Comparison of ENCODE assay signal across 33 cellular contexts in genomic region chr11:8273281-8273680, GRCh38. TPM values are rescaled to one million over a fixed set of nuclear protein-coding genes. Genes with fewer than 3 reads are reported as not detected.
DNase-seq lines count a peak whose midpoint lies in the region; ATAC-seq and TF ChIP-seq lines count a peak whose summit lies in the region.
"Had no signal": no experiment of that assay in that cellular context is flagged by ENCODE, and none has a peak within 500 bp of the region (broad histone marks: within the 10 kb centered on the region; RNA-seq: fewer than 3 reads in every experiment).

No MANE protein-coding gene starts in this region.

- H3K27me3 ChIP-seq in gastrocnemius medialis, result peaks cover 13 to 15% (median 15%) of the 10 kb centered on the region in 3 donors

- H3K4me1 ChIP-seq in HEK293 (ENCODE audit: control insufficient read depth, insufficient read depth, low read length) (no peaks in the 10 kb centered on the region), gastrocnemius medialis (no peaks in the 10 kb centered on the region)

- intact Hi-C loops in gastrocnemius medialis (cut with DNase I; ENCODE audit: low total_unique reads), result no loop called here
- intact Hi-C loops in lower leg skin (cut with DNase I; ENCODE audit: low total_unique reads), result no loop called here

- in situ Hi-C loops in astrocyte of the spinal cord (cut with HindIII; ENCODE audit: low sequenced_read_pairs), result no loop called here
- in situ Hi-C loops in gastrocnemius medialis (cut with MboI; ENCODE audit: low sequenced_read_pairs in 4 of 4), result no loop called here

- POLR2A ChIA-PET in HEK293 (lab: Yijun Ruan, JAX), result no interaction called here

- TF ChIP-seq POLR2A in gastrocnemius medialis (IDR thresholded peaks at IDR 0.05), result no peak
- TF ChIP-seq POLR2A in lower leg skin (IDR thresholded peaks at IDR 0.05), result no peak

- DNase-seq in COLO829 (ENCODE audit: low spot score) (peak; percentile 58), astrocyte of the spinal cord (ENCODE audit: low read depth, low spot score) (peak; percentile 9), fibroblast of the aortic adventitia (ENCODE audit: low read depth) (peak; percentile 27), gastrocnemius medialis (no peak), hepatic stellate cell (ENCODE audit: low spot score) (no peak), lower leg skin (ENCODE audit: low spot score in 2 of 2) (no peak), coronary artery (ENCODE audit: low spot score) (no peak)
- DNase-seq: activated CD4-positive, alpha-beta T cell treated with anti-CD3 and anti-CD28 coated beads, Interleukin-2, amount 50 U/mL, for 1 hour; activated gamma-delta T cell treated with Interleukin-2 at 50 U/mL for 16 hours; activated naive CD8-positive, alpha-beta T cell treated with anti-CD3 and anti-CD28 coated beads, Interleukin-2, amount 50 U/mL, for 24 hours; activated T-cell treated with anti-CD3 and anti-CD28 coated beads, Interleukin-2, amount 50 U/mL, for 4 hours; CD4-positive, alpha-beta memory T cell; effector CD8-positive, alpha-beta T cell; GDM1; hypothalamus; KG1; left ventricle myocardium superior; midbrain; MV-4-11; naive thymus-derived CD8-positive, alpha-beta T cell; NCI-H1436 treated with DMSO at 0.1 percent for 48 hours; NCI-H2107; NCI-H510A; nucleus accumbens; SHP77 treated with DMSO at 0.1 percent for 48 hours; stimulated activated naive CD8-positive, alpha-beta T cell treated with anti-CD3 and anti-CD28 coated beads, Interleukin-15, amount 100 ng/mL, for 72 hours; SW 1271; tibial artery had no signal

- H3K4me3 ChIP-seq in HEK293 (ENCODE audit: low read depth, low read length), result no peak overlapping the region
- no peak overlapping the region for H3K4me3 ChIP-seq in astrocyte of the spinal cord (ENCODE audit: low read depth, low read length)
- H3K4me3 ChIP-seq in fibroblast of the aortic adventitia (ENCODE audit: low read depth, low read length), result no peak overlapping the region
- no peak overlapping the region for H3K4me3 ChIP-seq in gastrocnemius medialis
- no peak overlapping the region for H3K4me3 ChIP-seq in lower leg skin (ENCODE audit: low read depth, poor library complexity, severe bottlenecking)
- no peak overlapping the region for H3K4me3 ChIP-seq in coronary artery
- H3K4me3 ChIP-seq: gastroesophageal sphincter, HAP-1, tibial artery had no signal

- H3K27ac ChIP-seq in HEK293 (ENCODE audit: extremely low read depth, low read depth, low read length), result no peak overlapping the region
- H3K27ac ChIP-seq in gastrocnemius medialis, result no peak overlapping the region
- H3K27ac ChIP-seq in coronary artery, result no peak overlapping the region
- H3K27ac ChIP-seq: gastroesophageal sphincter, tibial artery had no signal

- ATAC-seq in gastrocnemius medialis, result no peak
- ATAC-seq: activated naive CD8-positive, alpha-beta T cell treated with anti-CD3 and anti-CD28 coated beads, Interleukin-2, amount 50 U/mL, for 24 hours; activated T-cell treated with anti-CD3 and anti-CD28 coated beads, Interleukin-2, amount 50 U/mL, for 4 hours; gastroesophageal sphincter; left ventricle myocardium superior; naive thymus-derived CD8-positive, alpha-beta T cell; stimulated activated naive CD8-positive, alpha-beta T cell treated with anti-CD3 and anti-CD28 coated beads, Interleukin-15, amount 100 ng/mL, for 72 hours; WTC11 had no signal

- no peaks in the 10 kb centered on the region for H3K36me3 ChIP-seq in HEK293 (ENCODE audit: control insufficient read depth in 2 of 2, insufficient read depth in 1 of 2, low read length in 2 of 2)
- H3K36me3 ChIP-seq in gastrocnemius medialis, result no peaks in the 10 kb centered on the region
- H3K36me3 ChIP-seq: gastroesophageal sphincter, HAP-1, tibial artery had no signal

- CTCF ChIA-PET in HEK293 (lab: Yijun Ruan, JAX), result interaction anchor here (1.4 kb wide), 1 partner anchor 9 kb away, joined by 13 read pairs; the partner anchor contains the start of gene LMO1

- H3K9me3 ChIP-seq in HEK293 (ENCODE audit: control insufficient read depth, insufficient read depth, low read depth, low read length), result no peaks in the 10 kb centered on the region
- no peaks in the 10 kb centered on the region for H3K9me3 ChIP-seq in gastrocnemius medialis
- H3K9me3 ChIP-seq: gastroesophageal sphincter, HAP-1, tibial artery had no signal

- TF ChIP-seq CTCF in HEK293 (tag by site-specific recombination; IDR thresholded peaks at IDR 0.05), result no peak
- TF ChIP-seq CTCF in astrocyte of the spinal cord (IDR thresholded peaks at IDR 0.05; ENCODE audit: low read depth, low read length), result no peak
- TF ChIP-seq CTCF in fibroblast of the aortic adventitia (IDR thresholded peaks at IDR 0.05; ENCODE audit: insufficient read depth, low read length), result no peak
- TF ChIP-seq CTCF in gastrocnemius medialis (IDR thresholded peaks at IDR 0.05 in 4 of 5, conservative IDR thresholded peaks at IDR 0.05 in 1 of 5), result no peak
- TF ChIP-seq CTCF in lower leg skin (IDR thresholded peaks at IDR 0.05), result no peak
- no peak for TF ChIP-seq CTCF in coronary artery (IDR thresholded peaks at IDR 0.05)

TF ChIP-seq in HEK293, 187 proteins besides CTCF, POLR2A, EP300 and RAD21:
- no peak for TF ChIP-seq HOXD13 (CRISPR knock-in tag; IDR thresholded peaks at IDR 0.05; ENCODE audit: borderline replicate concordance)
- TF ChIP-seq ZNF561 (tag by site-specific recombination; IDR thresholded peaks at IDR 0.05; ENCODE audit: borderline replicate concordance), result no peak
- TF ChIP-seq ZSCAN18 (tag by site-specific recombination; IDR thresholded peaks at IDR 0.05), result no peak
- TF ChIP-seq ELK4 (IDR thresholded peaks at IDR 0.05; ENCODE audit: borderline replicate concordance, low read depth, low read length), result no peak
- no peak for TF ChIP-seq ZNF433 (tag by site-specific recombination; IDR thresholded peaks at IDR 0.05; ENCODE audit: low read depth)
- TF ChIP-seq PRDM6 (tag by site-specific recombination; IDR thresholded peaks at IDR 0.05), result 0 out of 2 replicates have a peak, but pooled peaks have one; percentile 19
- no peak for TF ChIP-seq ZBTB10 (tag by site-specific recombination; IDR thresholded peaks at IDR 0.05)

RNA-seq across cellular contexts. Expression of gene LMO1, which starts 9.6 kb away (rescaled TPM):
- total RNA-seq in fibroblast of the aortic adventitia (ENCODE audit: low replicate concordance) (not detected in 2 replicates), gastrocnemius medialis (1 to 10 TPM; 2.2 to 7.0 (median 2.5) TPM), lower leg skin (10 to 100 TPM in 1 of 4 donors, 1 to 10 TPM in 3; 7.0 to 19.3 (median 8.4) TPM)
- total RNA-seq: activated T-cell treated with anti-CD3 and anti-CD28 coated beads, Interleukin-2, amount 50 U/mL, for 4 hours; CD4-positive, alpha-beta memory T cell; gastroesophageal sphincter; naive thymus-derived CD8-positive, alpha-beta T cell; pulmonary artery endothelial cell had no signal

Comparison
In these comparisons a context has a peak if more than half of its experiments do, and no peak if none do; other contexts are left out.
1. DNase-seq: peak in COLO829 (single experiment), astrocyte of the spinal cord (single experiment) and fibroblast of the aortic adventitia (single experiment); none in gastrocnemius medialis (0 of 2), hepatic stellate cell (single experiment), lower leg skin (0 of 2) and coronary artery (single experiment).